8 cellular contexts compared by ENCODE assay signal in the genomic region with DNA sequence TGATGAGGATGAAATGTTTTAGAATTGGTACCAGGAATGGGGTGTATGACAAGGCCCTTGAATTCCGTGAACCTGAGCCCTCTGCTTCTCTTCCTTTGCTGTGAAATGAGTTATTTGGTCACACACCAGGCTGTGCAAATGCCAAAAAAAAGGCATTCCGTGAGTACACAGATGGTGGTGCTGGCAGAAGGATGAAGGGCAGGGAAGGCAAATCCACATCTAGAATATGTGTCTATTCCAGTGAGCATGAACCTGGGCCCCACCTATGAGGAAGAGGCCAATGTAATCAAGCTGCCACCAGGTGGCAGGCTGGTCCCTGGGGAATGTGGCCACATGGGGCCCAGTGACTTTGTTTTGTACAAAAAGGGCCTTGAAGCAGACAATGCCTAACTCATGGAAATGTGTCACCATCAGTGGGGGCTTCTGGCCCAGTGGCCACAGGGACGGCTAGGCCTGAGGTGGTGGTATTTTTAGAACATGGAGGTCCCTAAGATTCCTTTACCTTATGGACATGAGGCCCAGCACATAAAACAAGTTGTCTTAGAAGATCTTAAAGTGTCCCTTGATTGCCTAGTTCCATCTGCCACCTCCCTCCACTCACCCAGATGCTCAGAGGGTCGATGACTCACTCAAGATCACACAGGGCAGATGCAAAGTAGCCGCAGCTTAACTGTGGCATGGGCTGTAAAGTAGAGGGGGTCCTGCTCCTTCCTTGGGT. TPM values are rescaled to one million over a fixed set of nuclear protein-coding genes. Genes with fewer than 3 reads are reported as not detected.
A peak's percentile ranks its signal among the peaks of the same experiment; 100 is the strongest.
DNase-seq lines count a peak whose midpoint lies in the region; ATAC-seq and TF ChIP-seq lines count a peak whose summit lies in the region.

No MANE protein-coding gene starts in this region.

- ATAC-seq in SK-N-SH treated with all-trans-retinoic acid at 6 μM for 48 hours, result peak; percentile 54
- peak in 2 of 4 donors; percentile 40 to 45 for ATAC-seq in heart left ventricle
- ATAC-seq in HG02970 (IDR thresholded peaks at IDR 0.05; ENCODE audit: low FRiP score, unreplicated experiment), result no peak
- no peak for ATAC-seq in GM21786 (IDR thresholded peaks at IDR 0.05; ENCODE audit: unreplicated experiment)

- peaks cover 0 to 22% (median 7%) of the 10 kb centered on the region in 9 donors for H3K27me3 ChIP-seq in heart left ventricle

- 70 to 91% (median 72%) methylated on average over 4 to 5 of the region's 5 CpGs for WGBS in heart left ventricle, 4 donors

- no peak for TF ChIP-seq POLR2A in heart left ventricle (IDR thresholded peaks at IDR 0.05)

- peak; percentile 42 to 76 (median 61) for TF ChIP-seq CTCF in heart left ventricle (IDR thresholded peaks at IDR 0.05)

- intact Hi-C loops in heart left ventricle (cut with DNase I), result loop anchor here in 9 of 10 donors (1.0 to 10.0 kb wide), 8 partner anchors 91 to 366 kb away; no protein-coding TSS in a partner anchor

- no peak overlapping the region for H3K4me3 ChIP-seq in heart left ventricle

- no peaks in the 10 kb centered on the region for H3K9me3 ChIP-seq in heart left ventricle

- peak; percentile 92 for TF ChIP-seq RAD21 in Ishikawa (IDR thresholded peaks at IDR 0.05; ENCODE audit: low read depth)

- no peaks in the 10 kb centered on the region for H3K36me3 ChIP-seq in heart left ventricle

- peaks cover 0 to 12% (median 7%) of the 10 kb centered on the region in 12 donors for H3K4me1 ChIP-seq in heart left ventricle

- TF ChIP-seq EP300 in Ishikawa (IDR thresholded peaks at IDR 0.05; ENCODE audit: borderline replicate concordance), result no peak

- DNase-seq in DMS53 (lab: John Stamatoyannopoulos, UW), result peak; percentile 77
- peak; percentile 82 for DNase-seq in activated naive CD4-positive, alpha-beta T cell treated with anti-CD3 and anti-CD28 coated beads, Interleukin-2, amount 50 U/mL, for 16 hours
- DNase-seq in heart left ventricle, result peak; percentile 34 to 75 (median 54)
- DNase-seq in retina, result peak; percentile 48

- no peak overlapping the region for H3K27ac ChIP-seq in heart left ventricle

TF ChIP-seq in Ishikawa, 13 proteins besides CTCF, POLR2A, EP300 and RAD21:
- TF ChIP-seq TEAD4 (IDR thresholded peaks at IDR 0.05) (peak; percentile 53; the same call in 1 of the 2 replicates), TAF1 (IDR thresholded peaks at IDR 0.05; ENCODE audit: low read depth) (no peak), ZBTB7A (IDR thresholded peaks at IDR 0.05; ENCODE audit: low read depth) (no peak), MAX (IDR thresholded peaks at IDR 0.05) (peak; percentile 51; the same call in 1 of the 2 replicates)
- TF ChIP-seq, protein P1, sequence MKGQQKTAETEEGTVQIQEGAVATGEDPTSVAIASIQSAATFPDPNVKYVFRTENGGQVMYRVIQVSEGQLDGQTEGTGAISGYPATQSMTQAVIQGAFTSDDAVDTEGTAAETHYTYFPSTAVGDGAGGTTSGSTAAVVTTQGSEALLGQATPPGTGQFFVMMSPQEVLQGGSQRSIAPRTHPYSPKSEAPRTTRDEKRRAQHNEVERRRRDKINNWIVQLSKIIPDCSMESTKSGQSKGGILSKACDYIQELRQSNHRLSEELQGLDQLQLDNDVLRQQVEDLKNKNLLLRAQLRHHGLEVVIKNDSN (IDR thresholded peaks at IDR 0.05), result peak; percentile 21; the same call in 1 of the 2 replicates

TF ChIP-seq in SK-N-SH treated with all-trans-retinoic acid at 6 μM for 48 hours, 23 proteins besides CTCF, POLR2A, EP300 and RAD21 (continues in another document):
- TF ChIP-seq ZC3H10 (CRISPR knock-in tag; IDR thresholded peaks at IDR 0.05) (no peak), ZNF8 (CRISPR knock-in tag; IDR thresholded peaks at IDR 0.05) (no peak), ZFP3 (CRISPR knock-in tag; IDR thresholded peaks at IDR 0.05) (no peak), CSDC2 (CRISPR knock-in tag; IDR thresholded peaks at IDR 0.05) (no peak), PPARA (CRISPR knock-in tag; IDR thresholded peaks at IDR 0.05; ENCODE audit: borderline replicate concordance) (no peak), GLIS3 (CRISPR knock-in tag; IDR thresholded peaks at IDR 0.05) (no peak), SNAI2 (CRISPR knock-in tag; IDR thresholded peaks at IDR 0.05) (no peak), ISL1 (CRISPR knock-in tag; IDR thresholded peaks at IDR 0.05) (no peak), RARB (CRISPR knock-in tag; IDR thresholded peaks at IDR 0.05) (no peak), ESRRG (CRISPR knock-in tag; IDR thresholded peaks at IDR 0.05) (no peak), ZFP30 (CRISPR knock-in tag; IDR thresholded peaks at IDR 0.05) (no peak), TCF4 (CRISPR knock-in tag; IDR thresholded peaks at IDR 0.05; ENCODE audit: borderline replicate concordance) (no peak)
- TF ChIP-seq, protein P2, sequence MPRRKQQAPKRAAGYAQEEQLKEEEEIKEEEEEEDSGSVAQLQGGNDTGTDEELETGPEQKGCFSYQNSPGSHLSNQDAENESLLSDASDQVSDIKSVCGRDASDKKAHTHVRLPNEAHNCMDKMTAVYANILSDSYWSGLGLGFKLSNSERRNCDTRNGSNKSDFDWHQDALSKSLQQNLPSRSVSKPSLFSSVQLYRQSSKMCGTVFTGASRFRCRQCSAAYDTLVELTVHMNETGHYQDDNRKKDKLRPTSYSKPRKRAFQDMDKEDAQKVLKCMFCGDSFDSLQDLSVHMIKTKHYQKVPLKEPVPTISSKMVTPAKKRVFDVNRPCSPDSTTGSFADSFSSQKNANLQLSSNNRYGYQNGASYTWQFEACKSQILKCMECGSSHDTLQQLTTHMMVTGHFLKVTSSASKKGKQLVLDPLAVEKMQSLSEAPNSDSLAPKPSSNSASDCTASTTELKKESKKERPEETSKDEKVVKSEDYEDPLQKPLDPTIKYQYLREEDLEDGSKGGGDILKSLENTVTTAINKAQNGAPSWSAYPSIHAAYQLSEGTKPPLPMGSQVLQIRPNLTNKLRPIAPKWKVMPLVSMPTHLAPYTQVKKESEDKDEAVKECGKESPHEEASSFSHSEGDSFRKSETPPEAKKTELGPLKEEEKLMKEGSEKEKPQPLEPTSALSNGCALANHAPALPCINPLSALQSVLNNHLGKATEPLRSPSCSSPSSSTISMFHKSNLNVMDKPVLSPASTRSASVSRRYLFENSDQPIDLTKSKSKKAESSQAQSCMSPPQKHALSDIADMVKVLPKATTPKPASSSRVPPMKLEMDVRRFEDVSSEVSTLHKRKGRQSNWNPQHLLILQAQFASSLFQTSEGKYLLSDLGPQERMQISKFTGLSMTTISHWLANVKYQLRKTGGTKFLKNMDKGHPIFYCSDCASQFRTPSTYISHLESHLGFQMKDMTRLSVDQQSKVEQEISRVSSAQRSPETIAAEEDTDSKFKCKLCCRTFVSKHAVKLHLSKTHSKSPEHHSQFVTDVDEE (CRISPR knock-in tag; IDR thresholded peaks at IDR 0.05), result no peak
- TF ChIP-seq, protein P3, sequence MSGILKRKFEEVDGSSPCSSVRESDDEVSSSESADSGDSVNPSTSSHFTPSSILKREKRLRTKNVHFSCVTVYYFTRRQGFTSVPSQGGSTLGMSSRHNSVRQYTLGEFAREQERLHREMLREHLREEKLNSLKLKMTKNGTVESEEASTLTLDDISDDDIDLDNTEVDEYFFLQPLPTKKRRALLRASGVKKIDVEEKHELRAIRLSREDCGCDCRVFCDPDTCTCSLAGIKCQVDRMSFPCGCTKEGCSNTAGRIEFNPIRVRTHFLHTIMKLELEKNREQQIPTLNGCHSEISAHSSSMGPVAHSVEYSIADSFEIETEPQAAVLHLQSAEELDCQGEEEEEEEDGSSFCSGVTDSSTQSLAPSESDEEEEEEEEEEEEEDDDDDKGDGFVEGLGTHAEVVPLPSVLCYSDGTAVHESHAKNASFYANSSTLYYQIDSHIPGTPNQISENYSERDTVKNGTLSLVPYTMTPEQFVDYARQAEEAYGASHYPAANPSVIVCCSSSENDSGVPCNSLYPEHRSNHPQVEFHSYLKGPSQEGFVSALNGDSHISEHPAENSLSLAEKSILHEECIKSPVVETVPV (CRISPR knock-in tag; IDR thresholded peaks at IDR 0.05), result no peak
- TF ChIP-seq, protein P4, sequence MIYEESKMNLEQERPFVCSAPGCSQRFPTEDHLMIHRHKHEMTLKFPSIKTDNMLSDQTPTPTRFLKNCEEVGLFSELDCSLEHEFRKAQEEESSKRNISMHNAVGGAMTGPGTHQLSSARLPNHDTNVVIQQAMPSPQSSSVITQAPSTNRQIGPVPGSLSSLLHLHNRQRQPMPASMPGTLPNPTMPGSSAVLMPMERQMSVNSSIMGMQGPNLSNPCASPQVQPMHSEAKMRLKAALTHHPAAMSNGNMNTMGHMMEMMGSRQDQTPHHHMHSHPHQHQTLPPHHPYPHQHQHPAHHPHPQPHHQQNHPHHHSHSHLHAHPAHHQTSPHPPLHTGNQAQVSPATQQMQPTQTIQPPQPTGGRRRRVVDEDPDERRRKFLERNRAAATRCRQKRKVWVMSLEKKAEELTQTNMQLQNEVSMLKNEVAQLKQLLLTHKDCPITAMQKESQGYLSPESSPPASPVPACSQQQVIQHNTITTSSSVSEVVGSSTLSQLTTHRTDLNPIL (CRISPR knock-in tag; IDR thresholded peaks at IDR 0.05; ENCODE audit: low read depth), result no peak
- TF ChIP-seq, protein P5, sequence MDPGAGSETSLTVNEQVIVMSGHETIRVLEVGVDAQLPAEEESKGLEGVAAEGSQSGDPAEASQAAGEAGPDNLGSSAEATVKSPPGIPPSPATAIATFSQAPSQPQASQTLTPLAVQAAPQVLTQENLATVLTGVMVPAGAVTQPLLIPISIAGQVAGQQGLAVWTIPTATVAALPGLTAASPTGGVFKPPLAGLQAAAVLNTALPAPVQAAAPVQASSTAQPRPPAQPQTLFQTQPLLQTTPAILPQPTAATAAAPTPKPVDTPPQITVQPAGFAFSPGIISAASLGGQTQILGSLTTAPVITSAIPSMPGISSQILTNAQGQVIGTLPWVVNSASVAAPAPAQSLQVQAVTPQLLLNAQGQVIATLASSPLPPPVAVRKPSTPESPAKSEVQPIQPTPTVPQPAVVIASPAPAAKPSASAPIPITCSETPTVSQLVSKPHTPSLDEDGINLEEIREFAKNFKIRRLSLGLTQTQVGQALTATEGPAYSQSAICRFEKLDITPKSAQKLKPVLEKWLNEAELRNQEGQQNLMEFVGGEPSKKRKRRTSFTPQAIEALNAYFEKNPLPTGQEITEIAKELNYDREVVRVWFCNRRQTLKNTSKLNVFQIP (CRISPR knock-in tag; IDR thresholded peaks at IDR 0.05; ENCODE audit: borderline replicate concordance, low read depth), result no peak

RNA-seq across cellular contexts. Expression of gene RNF215, which starts 3.9 kb away (rescaled TPM):
- 10 to 100 TPM in 1 of 9 donors, 1 to 10 TPM in 8; 3.3 to 12.2 (median 6.7) TPM for total RNA-seq in heart left ventricle
- 1 to 10 TPM; 4.2 to 7.0 TPM for polyA plus RNA-seq in heart left ventricle

RNA-seq across cellular contexts. Expression of gene SEC14L2, which starts 5.7 kb away (rescaled TPM):
- 1 to 10 TPM in 5 of 9 donors, under 1 TPM in 4; 0.35 to 3.9 (median 1.6) TPM for total RNA-seq in heart left ventricle
- 10 to 100 TPM in 1 of 2 donors, under 1 TPM in 1; 0.30 to 11.2 TPM for polyA plus RNA-seq in heart left ventricle

RNA-seq across cellular contexts. Expression of gene CCDC157, which starts 34.3 kb away (rescaled TPM):
- total RNA-seq in heart left ventricle, result 1 to 10 TPM in 5 of 9 donors, under 1 TPM in 4; 0.45 to 1.7 (median 1.1) TPM
- 1 to 10 TPM in 1 of 2 donors, under 1 TPM in 1; 0.42 to 1.4 TPM for polyA plus RNA-seq in heart left ventricle

RNA-seq across cellular contexts. Expression of gene MTFP1, which starts 34.4 kb away (rescaled TPM):
- total RNA-seq in heart left ventricle, result 10 to 100 TPM in 7 of 9 donors, 1 to 10 TPM in 2; 5.0 to 44.0 (median 15.9) TPM
- 100 to 1,000 TPM in 1 of 2 donors, 10 to 100 TPM in 1; 36.2 to 139 TPM for polyA plus RNA-seq in heart left ventricle

RNA-seq across cellular contexts. Expression of gene SF3A1, which starts 34.4 kb away (rescaled TPM):
- 100 to 1,000 TPM in 4 of 9 donors, 10 to 100 TPM in 5; 57.7 to 142 (median 99.2) TPM for total RNA-seq in heart left ventricle
- 10 to 100 TPM; 11.4 to 31.3 TPM for polyA plus RNA-seq in heart left ventricle
